ENCODE assay signal across 1 cellular context in the genomic region with DNA sequence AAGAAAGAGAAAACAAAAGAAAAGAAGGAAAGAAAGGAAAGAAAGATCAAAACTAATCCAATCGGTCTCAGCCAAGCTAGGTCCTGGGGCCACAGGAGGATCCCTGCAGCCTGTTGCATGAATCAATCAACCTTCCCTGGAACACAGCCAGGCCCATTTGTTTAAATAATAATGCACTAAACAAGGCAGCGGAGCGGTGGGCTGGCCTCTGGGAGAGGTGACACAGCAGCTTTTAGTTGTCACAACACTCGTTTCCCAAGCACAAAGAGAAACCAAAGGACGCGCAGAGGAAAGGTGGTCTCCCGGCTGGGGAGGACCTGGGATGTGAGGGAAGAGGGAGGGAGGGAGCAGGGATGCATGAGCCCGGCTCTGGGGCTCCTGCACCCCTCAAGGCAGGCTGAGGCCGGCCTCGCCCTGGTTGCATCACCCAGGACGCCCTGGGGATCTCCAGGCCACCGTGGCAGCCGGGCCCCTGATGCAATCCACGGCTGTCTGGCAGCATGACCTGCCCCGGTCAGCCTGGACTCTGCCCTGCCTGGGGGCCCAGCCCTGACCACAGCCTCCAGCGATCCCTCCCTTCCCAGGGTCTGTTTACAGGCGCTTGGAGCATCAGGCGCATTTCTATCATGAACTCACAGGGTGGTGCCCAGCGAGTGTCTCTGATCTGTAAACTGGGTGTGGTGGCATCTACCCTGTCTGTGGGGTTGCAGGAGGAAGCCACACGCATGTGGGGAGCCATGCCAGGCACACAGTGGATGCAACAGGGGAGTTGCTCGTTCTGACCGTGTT.
A peak's percentile ranks its signal among the peaks of the same experiment; 100 is the strongest.
TF ChIP-seq lines count a peak whose summit lies in the region.

No MANE protein-coding gene starts in this region.

TF ChIP-seq in HepG2, 621 proteins besides CTCF, POLR2A, EP300 and RAD21 (continued from another document and continues in another):
- TF ChIP-seq, protein P1, sequence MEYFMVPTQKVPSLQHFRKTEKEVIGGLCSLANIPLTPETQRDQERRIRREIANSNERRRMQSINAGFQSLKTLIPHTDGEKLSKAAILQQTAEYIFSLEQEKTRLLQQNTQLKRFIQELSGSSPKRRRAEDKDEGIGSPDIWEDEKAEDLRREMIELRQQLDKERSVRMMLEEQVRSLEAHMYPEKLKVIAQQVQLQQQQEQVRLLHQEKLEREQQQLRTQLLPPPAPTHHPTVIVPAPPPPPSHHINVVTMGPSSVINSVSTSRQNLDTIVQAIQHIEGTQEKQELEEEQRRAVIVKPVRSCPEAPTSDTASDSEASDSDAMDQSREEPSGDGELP (IDR thresholded peaks at IDR 0.05; ENCODE audit: borderline replicate concordance, low read depth) = peak; percentile 90
- TF ChIP-seq ZNF543 (CRISPR knock-in tag; IDR thresholded peaks at IDR 0.05) (peak; percentile 97), DR1 (CRISPR knock-in tag; IDR thresholded peaks at IDR 0.05) (no peak), FOXC1 (CRISPR knock-in tag; IDR thresholded peaks at IDR 0.05; ENCODE audit: borderline replicate concordance) (peak; percentile 84; the same call in 1 of the 2 replicates), SAFB2 (CRISPR knock-in tag; IDR thresholded peaks at IDR 0.05; ENCODE audit: borderline replicate concordance, low read depth) (no peak; the same call in 1 of the 2 replicates), SRF (IDR thresholded peaks at IDR 0.05; ENCODE audit: low read depth, low read length) (no peak), HNRNPUL1 (IDR thresholded peaks at IDR 0.05; ENCODE audit: low read depth, low read length) (no peak), STAG1 (CRISPR knock-in tag; IDR thresholded peaks at IDR 0.05) (peak; percentile 29; the same call in 1 of the 2 replicates), THYN1 (CRISPR knock-in tag; IDR thresholded peaks at IDR 0.05; ENCODE audit: borderline replicate concordance, low read depth) (no peak), SOX13 (IDR thresholded peaks at IDR 0.05) (peak; percentile 71), SOX13 (CRISPR knock-in tag; conservative IDR thresholded peaks at IDR 0.05 in 1 of 2, IDR thresholded peaks at IDR 0.05 in 1 of 2) (peak in 1 of 2 experiments; percentile 93; a peak in 2 of 4 replicates), KLF9 (CRISPR knock-in tag; IDR thresholded peaks at IDR 0.05; ENCODE audit: low read depth) (no peak; the same call in 1 of the 2 replicates), ZFP36L2 (CRISPR knock-in tag; IDR thresholded peaks at IDR 0.05) (no peak), RBM22 (optimal IDR thresholded peaks at IDR 0.05; ENCODE audit: low read length) (peak; percentile 22), KMT2B (CRISPR knock-in tag; IDR thresholded peaks at IDR 0.05) (peak; percentile 83), CCDC6 (CRISPR knock-in tag; IDR thresholded peaks at IDR 0.05) (peak; percentile 83; the same call in 1 of the 2 replicates), RFXAP (CRISPR knock-in tag; IDR thresholded peaks at IDR 0.05; ENCODE audit: borderline replicate concordance) (peak; percentile 58; the same call in 1 of the 2 replicates), ZNF251 (CRISPR knock-in tag; IDR thresholded peaks at IDR 0.05) (no peak), SMC3 (IDR thresholded peaks at IDR 0.05; ENCODE audit: low read length) (0 out of 2 replicates have a peak, but pooled peaks have one; percentile 14), KDM3A (CRISPR knock-in tag; IDR thresholded peaks at IDR 0.05; ENCODE audit: low read depth) (peak; percentile 99), ZNF468 (CRISPR knock-in tag; IDR thresholded peaks at IDR 0.05) (no peak), ZNF224 (CRISPR knock-in tag; IDR thresholded peaks at IDR 0.05) (no peak), ZNF569 (CRISPR knock-in tag; IDR thresholded peaks at IDR 0.05; ENCODE audit: borderline replicate concordance) (no peak), ZNF460 (CRISPR knock-in tag; IDR thresholded peaks at IDR 0.05; ENCODE audit: borderline replicate concordance) (no peak; the same call in 1 of the 2 replicates), NFYB (CRISPR knock-in tag; IDR thresholded peaks at IDR 0.05) (0 out of 2 replicates have a peak, but pooled peaks have one; percentile 22), ZNF143 (CRISPR knock-in tag; IDR thresholded peaks at IDR 0.05) (no peak), MEIS1 (CRISPR knock-in tag; IDR thresholded peaks at IDR 0.05; ENCODE audit: borderline replicate concordance) (peak; percentile 95), ZNF607 (CRISPR knock-in tag; IDR thresholded peaks at IDR 0.05; ENCODE audit: borderline replicate concordance) (0 out of 2 replicates have a peak, but pooled peaks have one; percentile 35), ZNF383 (CRISPR knock-in tag; IDR thresholded peaks at IDR 0.05; ENCODE audit: borderline replicate concordance) (no peak), ZNF329 (CRISPR knock-in tag; IDR thresholded peaks at IDR 0.05; ENCODE audit: low read depth) (no peak), TBP (CRISPR knock-in tag; IDR thresholded peaks at IDR 0.05) (no peak), AGO2 (optimal IDR thresholded peaks at IDR 0.05; ENCODE audit: low read depth, low read length) (no peak), NAIF1 (CRISPR knock-in tag; IDR thresholded peaks at IDR 0.05; ENCODE audit: borderline replicate concordance) (peak; percentile 62; the same call in 1 of the 2 replicates), ZNF331 (CRISPR knock-in tag; IDR thresholded peaks at IDR 0.05) (peak; percentile 97), ZNF20 (CRISPR knock-in tag; IDR thresholded peaks at IDR 0.05) (no peak), ZNF549 (CRISPR knock-in tag; IDR thresholded peaks at IDR 0.05) (no peak), ZNF44 (CRISPR knock-in tag; IDR thresholded peaks at IDR 0.05) (no peak), CCAR2 (optimal IDR thresholded peaks at IDR 0.05; ENCODE audit: low read depth, low read length) (peak; percentile 63), ZFAT (CRISPR knock-in tag; conservative IDR thresholded peaks at IDR 0.05) (no peak), AKAP8 (CRISPR knock-in tag; IDR thresholded peaks at IDR 0.05) (no peak), CENPT (CRISPR knock-in tag; IDR thresholded peaks at IDR 0.05; ENCODE audit: low read depth) (no peak), MLLT10 (CRISPR knock-in tag; IDR thresholded peaks at IDR 0.05) (no peak), ZKSCAN1 (IDR thresholded peaks at IDR 0.05; ENCODE audit: low read length) (no peak; the same call in 1 of the 2 replicates)
- TF ChIP-seq, protein P2, sequence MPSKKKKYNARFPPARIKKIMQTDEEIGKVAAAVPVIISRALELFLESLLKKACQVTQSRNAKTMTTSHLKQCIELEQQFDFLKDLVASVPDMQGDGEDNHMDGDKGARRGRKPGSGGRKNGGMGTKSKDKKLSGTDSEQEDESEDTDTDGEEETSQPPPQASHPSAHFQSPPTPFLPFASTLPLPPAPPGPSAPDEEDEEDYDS (CRISPR knock-in tag; IDR thresholded peaks at IDR 0.05) = peak; percentile 59; the same call in 1 of the 2 replicates
- TF ChIP-seq, protein P3, sequence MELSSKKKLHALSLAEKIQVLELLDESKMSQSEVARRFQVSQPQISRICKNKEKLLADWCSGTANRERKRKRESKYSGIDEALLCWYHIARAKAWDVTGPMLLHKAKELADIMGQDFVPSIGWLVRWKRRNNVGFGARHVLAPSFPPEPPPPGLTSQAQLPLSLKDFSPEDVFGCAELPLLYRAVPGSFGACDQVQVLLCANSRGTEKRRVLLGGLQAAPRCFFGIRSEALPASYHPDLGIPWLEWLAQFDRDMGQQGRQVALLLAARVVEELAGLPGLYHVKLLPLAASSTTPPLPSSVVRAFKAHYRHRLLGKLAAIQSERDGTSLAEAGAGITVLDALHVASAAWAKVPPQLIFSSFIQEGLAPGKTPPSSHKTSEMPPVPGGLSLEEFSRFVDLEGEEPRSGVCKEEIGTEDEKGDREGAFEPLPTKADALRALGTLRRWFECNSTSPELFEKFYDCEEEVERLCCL (CRISPR knock-in tag; IDR thresholded peaks at IDR 0.05; ENCODE audit: borderline replicate concordance) = peak; percentile 33; the same call in 1 of the 2 replicates
- TF ChIP-seq, protein P4, sequence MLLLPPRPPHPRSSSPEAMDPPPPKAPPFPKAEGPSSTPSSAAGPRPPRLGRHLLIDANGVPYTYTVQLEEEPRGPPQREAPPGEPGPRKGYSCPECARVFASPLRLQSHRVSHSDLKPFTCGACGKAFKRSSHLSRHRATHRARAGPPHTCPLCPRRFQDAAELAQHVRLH (CRISPR knock-in tag; IDR thresholded peaks at IDR 0.05; ENCODE audit: borderline replicate concordance, low read depth) = peak; percentile 96; the same call in 1 of the 2 replicates
- TF ChIP-seq, protein P5, sequence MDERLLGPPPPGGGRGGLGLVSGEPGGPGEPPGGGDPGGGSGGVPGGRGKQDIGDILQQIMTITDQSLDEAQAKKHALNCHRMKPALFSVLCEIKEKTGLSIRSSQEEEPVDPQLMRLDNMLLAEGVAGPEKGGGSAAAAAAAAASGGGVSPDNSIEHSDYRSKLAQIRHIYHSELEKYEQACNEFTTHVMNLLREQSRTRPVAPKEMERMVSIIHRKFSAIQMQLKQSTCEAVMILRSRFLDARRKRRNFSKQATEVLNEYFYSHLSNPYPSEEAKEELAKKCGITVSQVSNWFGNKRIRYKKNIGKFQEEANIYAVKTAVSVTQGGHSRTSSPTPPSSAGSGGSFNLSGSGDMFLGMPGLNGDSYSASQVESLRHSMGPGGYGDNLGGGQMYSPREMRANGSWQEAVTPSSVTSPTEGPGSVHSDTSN (CRISPR knock-in tag; IDR thresholded peaks at IDR 0.05) = no peak
- TF ChIP-seq, protein P6, sequence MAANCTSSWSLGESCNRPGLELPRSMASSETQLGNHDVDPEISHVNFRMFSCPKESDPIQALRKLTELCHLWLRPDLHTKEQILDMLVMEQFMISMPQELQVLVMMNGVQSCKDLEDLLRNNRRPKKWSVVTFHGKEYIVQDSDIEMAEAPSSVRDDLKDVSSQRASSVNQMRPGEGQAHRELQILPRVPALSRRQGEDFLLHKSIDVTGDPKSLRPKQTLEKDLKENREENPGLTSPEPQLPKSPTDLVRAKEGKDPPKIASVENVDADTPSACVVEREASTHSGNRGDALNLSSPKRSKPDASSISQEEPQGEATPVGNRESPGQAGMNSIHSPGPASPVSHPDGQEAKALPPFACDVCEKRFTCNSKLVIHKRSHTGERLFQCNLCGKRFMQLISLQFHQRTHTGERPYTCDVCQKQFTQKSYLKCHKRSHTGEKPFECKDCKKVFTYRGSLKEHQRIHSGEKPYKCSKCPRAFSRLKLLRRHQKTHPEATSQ (CRISPR knock-in tag; IDR thresholded peaks at IDR 0.05; ENCODE audit: borderline replicate concordance) = no peak
- TF ChIP-seq, protein P7, sequence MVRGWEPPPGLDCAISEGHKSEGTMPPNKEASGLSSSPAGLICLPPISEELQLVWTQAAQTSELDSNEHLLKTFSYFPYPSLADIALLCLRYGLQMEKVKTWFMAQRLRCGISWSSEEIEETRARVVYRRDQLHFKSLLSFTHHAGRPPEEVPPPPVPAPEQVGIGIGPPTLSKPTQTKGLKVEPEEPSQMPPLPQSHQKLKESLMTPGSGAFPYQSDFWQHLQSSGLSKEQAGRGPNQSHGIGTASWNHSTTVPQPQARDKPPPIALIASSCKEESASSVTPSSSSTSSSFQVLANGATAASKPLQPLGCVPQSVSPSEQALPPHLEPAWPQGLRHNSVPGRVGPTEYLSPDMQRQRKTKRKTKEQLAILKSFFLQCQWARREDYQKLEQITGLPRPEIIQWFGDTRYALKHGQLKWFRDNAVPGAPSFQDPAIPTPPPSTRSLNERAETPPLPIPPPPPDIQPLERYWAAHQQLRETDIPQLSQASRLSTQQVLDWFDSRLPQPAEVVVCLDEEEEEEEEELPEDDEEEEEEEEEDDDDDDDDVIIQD (CRISPR knock-in tag; IDR thresholded peaks at IDR 0.05; ENCODE audit: low read depth) = peak; percentile 37; the same call in 1 of the 2 replicates
- TF ChIP-seq, protein P8, sequence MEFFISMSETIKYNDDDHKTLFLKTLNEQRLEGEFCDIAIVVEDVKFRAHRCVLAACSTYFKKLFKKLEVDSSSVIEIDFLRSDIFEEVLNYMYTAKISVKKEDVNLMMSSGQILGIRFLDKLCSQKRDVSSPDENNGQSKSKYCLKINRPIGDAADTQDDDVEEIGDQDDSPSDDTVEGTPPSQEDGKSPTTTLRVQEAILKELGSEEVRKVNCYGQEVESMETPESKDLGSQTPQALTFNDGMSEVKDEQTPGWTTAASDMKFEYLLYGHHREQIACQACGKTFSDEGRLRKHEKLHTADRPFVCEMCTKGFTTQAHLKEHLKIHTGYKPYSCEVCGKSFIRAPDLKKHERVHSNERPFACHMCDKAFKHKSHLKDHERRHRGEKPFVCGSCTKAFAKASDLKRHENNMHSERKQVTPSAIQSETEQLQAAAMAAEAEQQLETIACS (CRISPR knock-in tag; IDR thresholded peaks at IDR 0.05) = no peak
- TF ChIP-seq, protein P9, sequence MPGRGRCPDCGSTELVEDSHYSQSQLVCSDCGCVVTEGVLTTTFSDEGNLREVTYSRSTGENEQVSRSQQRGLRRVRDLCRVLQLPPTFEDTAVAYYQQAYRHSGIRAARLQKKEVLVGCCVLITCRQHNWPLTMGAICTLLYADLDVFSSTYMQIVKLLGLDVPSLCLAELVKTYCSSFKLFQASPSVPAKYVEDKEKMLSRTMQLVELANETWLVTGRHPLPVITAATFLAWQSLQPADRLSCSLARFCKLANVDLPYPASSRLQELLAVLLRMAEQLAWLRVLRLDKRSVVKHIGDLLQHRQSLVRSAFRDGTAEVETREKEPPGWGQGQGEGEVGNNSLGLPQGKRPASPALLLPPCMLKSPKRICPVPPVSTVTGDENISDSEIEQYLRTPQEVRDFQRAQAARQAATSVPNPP (CRISPR knock-in tag; IDR thresholded peaks at IDR 0.05) = no peak
- TF ChIP-seq, protein P10, sequence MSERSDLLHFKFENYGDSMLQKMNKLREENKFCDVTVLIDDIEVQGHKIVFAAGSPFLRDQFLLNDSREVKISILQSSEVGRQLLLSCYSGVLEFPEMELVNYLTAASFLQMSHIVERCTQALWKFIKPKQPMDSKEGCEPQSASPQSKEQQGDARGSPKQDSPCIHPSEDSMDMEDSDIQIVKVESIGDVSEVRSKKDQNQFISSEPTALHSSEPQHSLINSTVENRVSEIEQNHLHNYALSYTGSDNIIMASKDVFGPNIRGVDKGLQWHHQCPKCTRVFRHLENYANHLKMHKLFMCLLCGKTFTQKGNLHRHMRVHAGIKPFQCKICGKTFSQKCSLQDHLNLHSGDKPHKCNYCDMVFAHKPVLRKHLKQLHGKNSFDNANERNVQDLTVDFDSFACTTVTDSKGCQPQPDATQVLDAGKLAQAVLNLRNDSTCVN (CRISPR knock-in tag; IDR thresholded peaks at IDR 0.05; ENCODE audit: borderline replicate concordance) = peak; percentile 64; the same call in 1 of the 2 replicates
- TF ChIP-seq, protein P11, sequence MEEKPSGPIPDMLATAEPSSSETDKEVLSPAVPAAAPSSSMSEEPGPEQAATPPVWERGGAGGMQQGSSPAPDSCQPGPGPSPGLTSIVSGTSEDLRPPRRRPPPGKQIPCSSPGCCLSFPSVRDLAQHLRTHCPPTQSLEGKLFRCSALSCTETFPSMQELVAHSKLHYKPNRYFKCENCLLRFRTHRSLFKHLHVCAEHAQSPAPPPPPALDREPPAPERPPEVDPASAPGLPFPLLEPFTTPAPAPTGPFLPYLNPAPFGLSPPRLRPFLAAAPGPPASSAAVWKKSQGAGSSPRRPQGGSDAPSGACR (CRISPR knock-in tag; IDR thresholded peaks at IDR 0.05) = peak; percentile 96; the same call in 1 of the 2 replicates
- TF ChIP-seq, protein P12, sequence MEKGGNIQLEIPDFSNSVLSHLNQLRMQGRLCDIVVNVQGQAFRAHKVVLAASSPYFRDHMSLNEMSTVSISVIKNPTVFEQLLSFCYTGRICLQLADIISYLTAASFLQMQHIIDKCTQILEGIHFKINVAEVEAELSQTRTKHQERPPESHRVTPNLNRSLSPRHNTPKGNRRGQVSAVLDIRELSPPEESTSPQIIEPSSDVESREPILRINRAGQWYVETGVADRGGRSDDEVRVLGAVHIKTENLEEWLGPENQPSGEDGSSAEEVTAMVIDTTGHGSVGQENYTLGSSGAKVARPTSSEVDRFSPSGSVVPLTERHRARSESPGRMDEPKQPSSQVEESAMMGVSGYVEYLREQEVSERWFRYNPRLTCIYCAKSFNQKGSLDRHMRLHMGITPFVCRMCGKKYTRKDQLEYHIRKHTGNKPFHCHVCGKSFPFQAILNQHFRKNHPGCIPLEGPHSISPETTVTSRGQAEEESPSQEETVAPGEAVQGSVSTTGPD (CRISPR knock-in tag; IDR thresholded peaks at IDR 0.05) = peak; percentile 85
